25 cellular contexts compared by ENCODE assay signal in the genomic region with DNA sequence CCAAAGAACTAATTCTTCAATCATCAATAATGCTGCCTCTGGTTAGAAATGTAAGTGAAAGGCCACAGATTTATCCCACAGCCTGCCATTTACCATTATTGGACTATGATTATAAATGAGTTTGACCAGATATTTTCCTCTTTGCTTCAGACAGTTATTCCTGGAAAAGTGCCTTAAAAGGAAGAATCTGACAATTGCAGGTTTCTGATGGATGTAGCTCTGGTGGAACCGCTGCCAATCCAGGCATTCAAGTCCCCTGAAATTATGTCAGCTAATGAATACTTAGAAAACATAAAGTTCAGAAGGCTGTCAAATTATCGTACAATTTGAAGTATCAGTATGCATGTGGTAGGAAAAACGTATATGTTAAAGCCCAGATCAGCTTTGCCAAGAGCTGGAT.
"Had no signal": no experiment of that assay in that cellular context is flagged by ENCODE, and none has a peak within 500 bp of the region (broad histone marks: within the 10 kb centered on the region; RNA-seq: fewer than 3 reads in every experiment).

No MANE protein-coding gene starts in this region.

- H3K27me3 ChIP-seq: colonic mucosa, dorsolateral prefrontal cortex, esophagus muscularis mucosa, esophagus squamous epithelium, foreskin keratinocyte, gastrocnemius medialis, gastroesophageal sphincter, heart left ventricle, heart right ventricle had no signal

- H3K27ac ChIP-seq: colonic mucosa, coronary artery, dorsolateral prefrontal cortex, epithelial cell of prostate, esophagus muscularis mucosa, esophagus squamous epithelium, foreskin keratinocyte, gastrocnemius medialis, gastroesophageal sphincter, heart left ventricle, heart right ventricle had no signal

- ATAC-seq: effector memory CD8-positive, alpha-beta T cell; esophagus mucosa; foreskin keratinocyte; gastrocnemius medialis; gastroesophageal sphincter; heart left ventricle; heart right ventricle had no signal

- H3K36me3 ChIP-seq: colonic mucosa, esophagus muscularis mucosa, esophagus squamous epithelium, gastrocnemius medialis, gastroesophageal sphincter, heart left ventricle, heart right ventricle had no signal

- H3K27me3 Mint-ChIP-seq: dendritic cell treated with granulocyte-macrophage colony-stimulating factor and Interleukin-4, amounts not matched to agents 40 ng/mL and 50 ng/mL, for 4 days; effector memory CD8-positive, alpha-beta T cell had no signal

- H3K9me3 ChIP-seq: colonic mucosa, esophagus muscularis mucosa, esophagus squamous epithelium, gastrocnemius medialis, gastroesophageal sphincter, heart left ventricle, heart right ventricle had no signal

- H3K4me3 ChIP-seq: colonic mucosa, coronary artery, dorsolateral prefrontal cortex, esophagus muscularis mucosa, esophagus squamous epithelium, gastrocnemius medialis, gastroesophageal sphincter, heart left ventricle, heart right ventricle had no signal

- H3K27ac Mint-ChIP-seq: dendritic cell treated with granulocyte-macrophage colony-stimulating factor and Interleukin-4, amounts not matched to agents 40 ng/mL and 50 ng/mL, for 4 days; effector memory CD8-positive, alpha-beta T cell; endodermal cell had no signal

- H3K9me3 Mint-ChIP-seq: dendritic cell treated with granulocyte-macrophage colony-stimulating factor and Interleukin-4, amounts not matched to agents 40 ng/mL and 50 ng/mL, for 4 days; effector memory CD8-positive, alpha-beta T cell; endodermal cell had no signal

- DNase-seq: colonic mucosa; cortex of kidney; dermis blood vessel endothelial cell; dorsolateral prefrontal cortex; effector CD4-positive, alpha-beta T cell; effector CD8-positive, alpha-beta T cell; effector memory CD4-positive, alpha-beta T cell; effector memory CD8-positive, alpha-beta T cell; endodermal cell; erythroblast; esophagus squamous epithelium; foreskin fibroblast; foreskin keratinocyte; foreskin melanocyte; gastrocnemius medialis; glutamatergic neuron; head of caudate nucleus; heart left ventricle; heart right ventricle had no signal

- H3K4me3 Mint-ChIP-seq: dendritic cell treated with granulocyte-macrophage colony-stimulating factor and Interleukin-4, amounts not matched to agents 40 ng/mL and 50 ng/mL, for 4 days; effector memory CD8-positive, alpha-beta T cell; endodermal cell had no signal
